In the genomic region with DNA sequence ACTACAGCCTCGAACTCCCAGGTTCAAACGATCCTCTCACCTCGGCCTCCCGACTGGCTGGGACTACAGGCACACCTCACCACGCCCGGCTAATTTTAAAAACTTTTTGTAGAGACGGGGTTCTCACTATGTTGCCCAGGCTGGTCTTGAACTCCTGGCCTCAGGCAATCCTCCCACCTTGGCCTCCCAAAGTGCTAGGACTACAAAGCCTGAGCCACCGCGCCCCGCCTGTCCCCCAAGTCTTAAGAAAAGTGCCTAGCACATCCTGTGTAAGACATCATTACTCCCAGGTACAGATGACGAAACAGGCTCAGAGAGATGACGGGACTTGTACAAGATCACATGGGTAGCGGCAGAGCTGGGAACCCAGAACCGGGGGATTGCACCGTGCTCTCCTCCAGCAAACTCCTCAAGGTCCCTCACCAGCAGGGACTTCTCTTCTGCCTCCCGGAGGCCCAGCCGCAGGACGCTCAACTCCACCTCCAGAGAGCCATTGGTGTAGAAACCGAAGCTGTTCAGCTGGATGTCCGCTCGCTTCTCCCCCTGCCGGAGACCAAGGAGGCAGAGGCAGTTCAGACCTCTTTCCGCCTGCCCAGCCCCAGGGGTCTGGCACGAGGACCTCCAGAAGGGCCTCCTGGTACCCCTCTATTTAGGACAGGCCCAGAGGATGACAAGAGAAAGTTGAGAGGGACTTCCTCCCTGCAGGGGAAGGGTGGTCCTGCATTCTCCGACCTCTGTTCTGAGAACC, we compare ENCODE assay signal across 8 cellular contexts. TPM values are rescaled to one million over a fixed set of nuclear protein-coding genes. Genes with fewer than 3 reads are reported as not detected.
DNase-seq lines count a peak whose midpoint lies in the region; ATAC-seq and TF ChIP-seq lines count a peak whose summit lies in the region.

No MANE protein-coding gene starts in this region.

- H3K27me3 ChIP-seq in neuron (ENCODE audit: insufficient read depth, low read length) (no peaks in the 10 kb centered on the region), testis (no peaks in the 10 kb centered on the region)

- peak; percentile 61 to 73 (median 64) for TF ChIP-seq CTCF in testis (IDR thresholded peaks at IDR 0.05)

- H3K36me3 ChIP-seq in neuron (ENCODE audit: insufficient read depth, low read length) = no peaks in the 10 kb centered on the region
- H3K36me3 ChIP-seq in testis (ENCODE audit: low read depth, missing control alignments) = no peaks in the 10 kb centered on the region

- ATAC-seq in GM21526 (IDR thresholded peaks at IDR 0.05; ENCODE audit: low FRiP score, unreplicated experiment) = no peak

- peak; percentile 10 for TF ChIP-seq POLR2A in testis (IDR thresholded peaks at IDR 0.05)

- H3K9me3 ChIP-seq in neuron (ENCODE audit: low read length) (no peaks in the 10 kb centered on the region), testis (no peaks in the 10 kb centered on the region)

- DNase-seq in COLO829 (ENCODE audit: low spot score) (peak; percentile 71), HPDE6-E6E7 (ENCODE audit: extremely low spot score) (peak; percentile 74), SIG-M5 treated with dmso at 0.1 percent for 504 hours (lab: John Stamatoyannopoulos, UW; ENCODE audit: unreplicated experiment) (peak; percentile 76), foreskin melanocyte (peak; percentile 71), testis (peak; percentile 83)
- peak in 3 of 4 experiments; percentile 13 to 47 (median 29) for DNase-seq in activated naive CD4-positive, alpha-beta T cell (lab: John Stamatoyannopoulos, UW)

- intact Hi-C loops in testis (cut with DNase I; ENCODE audit: low total_unique reads) = no loop called here

- WGBS in testis, 2 donors = 15 to 17% methylated on average over 18 to 25 of the region's 25 CpGs

- H3K4me1 ChIP-seq in neuron (ENCODE audit: insufficient read depth, low read length) (peaks cover 29% of the 10 kb centered on the region), testis (peaks cover 27% of the 10 kb centered on the region)

- H3K27ac ChIP-seq in testis = peak overlapping the region; percentile 99 to 100

- peak overlapping the region; percentile 82 for H3K4me3 ChIP-seq in neuron (ENCODE audit: low read length)
- H3K4me3 ChIP-seq in testis = peak overlapping the region; percentile 83 to 88

- peak overlapping the region; percentile 75 for H2AFZ ChIP-seq in neuron (ENCODE audit: low read depth, low read length)

RNA-seq across cellular contexts. Expression of a gene that starts 1.0 kb away (rescaled TPM):
- total RNA-seq in testis = 10 to 100 TPM; 61.8 to 87.1 TPM
- polyA plus RNA-seq in testis (ENCODE audit: insufficient read depth, low read depth, low replicate concordance) = 105 TPM

RNA-seq across cellular contexts. Expression of a gene that starts 3.1 kb away (rescaled TPM):
- total RNA-seq in testis = 10 to 100 TPM; 60.4 to 62.7 TPM
- 65.8 TPM for polyA plus RNA-seq in testis (ENCODE audit: insufficient read depth, low read depth, low replicate concordance)

RNA-seq across cellular contexts. Expression of a gene that starts 15.9 kb away (rescaled TPM):
- total RNA-seq in testis = 100 to 1,000 TPM in 1 of 2 donors, 10 to 100 TPM in 1; 49.5 to 131 TPM
- polyA plus RNA-seq in testis (ENCODE audit: insufficient read depth, low read depth, low replicate concordance) = 500 TPM

RNA-seq across cellular contexts. Expression of a gene that starts 30.9 kb away (rescaled TPM):
- 1 to 10 TPM; 7.4 to 7.5 TPM for total RNA-seq in testis
- polyA plus RNA-seq in testis (ENCODE audit: insufficient read depth, low read depth, low replicate concordance) = 12.8 TPM

RNA-seq across cellular contexts. Expression of a gene that starts 36.2 kb away (rescaled TPM):
- total RNA-seq in testis = 1 to 10 TPM; 1.1 to 4.5 TPM
- polyA plus RNA-seq in testis (ENCODE audit: insufficient read depth, low read depth, low replicate concordance) = 8.9 TPM

Comparison
In these comparisons a context has a peak if more than half of its experiments do, and no peak if none do; other contexts are left out.
1. DNase-seq: peak in every context shown above with its lines; median percentile 83 in testis; 76 in SIG-M5 treated with dmso at 0.1 percent for 504 hours; 74 in HPDE6-E6E7; 71 in COLO829; 71 in foreskin melanocyte; 29 in activated naive CD4-positive, alpha-beta T cell.